Comparison of ENCODE assay signal across 11 cellular contexts in genomic region chr12:12506541-12506940, GRCh38. TPM values are rescaled to one million over a fixed set of nuclear protein-coding genes. Genes with fewer than 3 reads are reported as not detected.
DNase-seq lines count a peak whose midpoint lies in the region; ATAC-seq, FAIRE-seq and TF ChIP-seq lines count a peak whose summit lies in the region.
"Had no signal": no experiment of that assay in that cellular context is flagged by ENCODE, and none has a peak within 500 bp of the region (broad histone marks: within the 10 kb centered on the region; RNA-seq: fewer than 3 reads in every experiment).

No MANE protein-coding gene starts in this region.

- peaks cover 55% of the 10 kb centered on the region for H3K4me1 Mint-ChIP-seq in activated T-cell treated with anti-CD3 and anti-CD28 coated beads, Interleukin-2, amount 50 U/mL, for 72 hours (ENCODE audit: low read depth)
- H3K4me1 Mint-ChIP-seq in central memory CD8-positive, alpha-beta T cell: peaks cover 19% of the 10 kb centered on the region
- H3K4me1 Mint-ChIP-seq in type B pancreatic cell (ENCODE audit: unreplicated experiment): peaks cover 18% of the 10 kb centered on the region

- no peak for DNase-seq in activated T-cell treated with anti-CD3 and anti-CD28 coated beads, Interleukin-2, amount 50 U/mL, for 72 hours
- DNase-seq in activated T-cell treated with anti-CD3 and anti-CD28 coated beads, Interleukin-2, amount 50 U/mL, for 48 hours: no peak
- DNase-seq in central memory CD8-positive, alpha-beta T cell (ENCODE audit: low spot score in 2 of 2): no peak
- DNase-seq in lung microvascular endothelial cell (ENCODE audit: low read depth in 2 of 2) (peak; percentile 6 to 59), type B pancreatic cell (ENCODE audit: extremely low spot score, unreplicated experiment) (no peak), D721Med (ENCODE audit: insufficient read length, low spot score) (no peak), NCI-H146 treated with DMSO at 0.1 percent for 48 hours (lab: John Stamatoyannopoulos, UW; ENCODE audit: unreplicated experiment) (no peak)
- DNase-seq in stimulated activated CD4-positive, alpha-beta T cell treated with anti-CD3 and anti-CD28 coated beads, Interleukin-4, amount 100 ng/mL, for 24 hours: no peak
- DNase-seq: CD8-positive, alpha-beta T cell; left colon; NCI-H2107 had no signal

- no peak for FAIRE-seq in D721Med (lab: Jason Lieb, UNC)

- no peaks in the 10 kb centered on the region for H3K9me3 Mint-ChIP-seq in activated T-cell treated with anti-CD3 and anti-CD28 coated beads, Interleukin-2, amount 50 U/mL, for 72 hours
- no peaks in the 10 kb centered on the region for H3K9me3 Mint-ChIP-seq in central memory CD8-positive, alpha-beta T cell
- H3K9me3 Mint-ChIP-seq in type B pancreatic cell: no peaks in the 10 kb centered on the region
- H3K9me3 Mint-ChIP-seq: CD8-positive, alpha-beta T cell had no signal

- H3K27me3 Mint-ChIP-seq in activated T-cell treated with anti-CD3 and anti-CD28 coated beads, Interleukin-2, amount 50 U/mL, for 72 hours (ENCODE audit: low read depth): no peaks in the 10 kb centered on the region
- no peaks in the 10 kb centered on the region for H3K27me3 Mint-ChIP-seq in central memory CD8-positive, alpha-beta T cell
- H3K27me3 Mint-ChIP-seq in type B pancreatic cell: no peaks in the 10 kb centered on the region

- H3K4me3 Mint-ChIP-seq in activated T-cell treated with anti-CD3 and anti-CD28 coated beads, Interleukin-2, amount 50 U/mL, for 72 hours: peak overlapping the region; percentile 53 to 70
- no peak overlapping the region for H3K4me3 Mint-ChIP-seq in central memory CD8-positive, alpha-beta T cell
- H3K4me3 Mint-ChIP-seq in type B pancreatic cell: peak overlapping the region; percentile 75

- TF ChIP-seq CTCF in type B pancreatic cell (conservative IDR thresholded peaks at IDR 0.05) (no peak), D721Med (IDR thresholded peaks at IDR 0.05; ENCODE audit: insufficient read depth, missing control alignments) (no peak)

- peak overlapping the region; percentile 81 for H3K27ac Mint-ChIP-seq in activated T-cell treated with anti-CD3 and anti-CD28 coated beads, Interleukin-2, amount 50 U/mL, for 72 hours
- peak overlapping the region; percentile 60 for H3K27ac Mint-ChIP-seq in central memory CD8-positive, alpha-beta T cell (ENCODE audit: low read depth)
- H3K27ac Mint-ChIP-seq in type B pancreatic cell: peak overlapping the region; percentile 82

- no peak for ATAC-seq in activated T-cell treated with anti-CD3 and anti-CD28 coated beads, Interleukin-2, amount 50 U/mL, for 72 hours (replicated peaks in 1 of 2)
- no peak for ATAC-seq in central memory CD8-positive, alpha-beta T cell (replicated peaks; ENCODE audit: extremely low read depth, poor library complexity, severe bottlenecking)
- ATAC-seq: CD8-positive, alpha-beta T cell had no signal

- H3K36me3 Mint-ChIP-seq in activated T-cell treated with anti-CD3 and anti-CD28 coated beads, Interleukin-2, amount 50 U/mL, for 72 hours (ENCODE audit: insufficient read depth in 2 of 2): peaks cover 1 to 6% of the 10 kb centered on the region in 2 donors
- H3K36me3 Mint-ChIP-seq in central memory CD8-positive, alpha-beta T cell (ENCODE audit: insufficient read depth): peaks cover 4% of the 10 kb centered on the region
- H3K36me3 Mint-ChIP-seq in type B pancreatic cell: peaks cover 28% of the 10 kb centered on the region

RNA-seq across cellular contexts. Expression of gene DUSP16, which starts 56.1 kb away (rescaled TPM):
- 100 to 1,000 TPM; 105 to 129 TPM for total RNA-seq in activated T-cell treated with anti-CD3 and anti-CD28 coated beads, Interleukin-2, amount 50 U/mL, for 72 hours
- 5.2 and 5.8 TPM in 2 replicates for total RNA-seq in lung microvascular endothelial cell
- total RNA-seq in type B pancreatic cell (ENCODE audit: low replicate concordance): 52.1 and 240 TPM in 2 replicates

Comparison
In these comparisons a context has a peak if more than half of its experiments do, and no peak if none do; other contexts are left out.
1. DNase-seq: peak in lung microvascular endothelial cell (2 of 2); none in activated T-cell treated with anti-CD3 and anti-CD28 coated beads, Interleukin-2, amount 50 U/mL, for 72 hours (0 of 2), activated T-cell treated with anti-CD3 and anti-CD28 coated beads, Interleukin-2, amount 50 U/mL, for 48 hours (0 of 2), central memory CD8-positive, alpha-beta T cell (0 of 2), type B pancreatic cell (single experiment), stimulated activated CD4-positive, alpha-beta T cell treated with anti-CD3 and anti-CD28 coated beads, Interleukin-4, amount 100 ng/mL, for 24 hours (single experiment), D721Med (single experiment) and NCI-H146 treated with DMSO at 0.1 percent for 48 hours (single experiment).
2. Peak in every context shown above with its lines, with median percentiles within 50 percentile points of each other: H3K27ac Mint-ChIP-seq.